ENCODE assay signal across 7 cellular contexts in genomic region chr12:68611094-68611818, GRCh38. TPM values are rescaled to one million over a fixed set of nuclear protein-coding genes. Genes with fewer than 3 reads are reported as not detected.
DNase-seq lines count a peak whose midpoint lies in the region; ATAC-seq, FAIRE-seq and TF ChIP-seq lines count a peak whose summit lies in the region.

No MANE protein-coding gene starts in this region.

- no peak for TF ChIP-seq CTCF in coronary artery (IDR thresholded peaks at IDR 0.05)

- ATAC-seq in HG02571 (IDR thresholded peaks at IDR 0.05; ENCODE audit: unreplicated experiment) = peak; percentile 31

- peak overlapping the region; percentile 89 for H3K4me3 ChIP-seq in coronary artery

- H3K27ac ChIP-seq in coronary artery (peak overlapping the region; percentile 90 to 99), layer of hippocampus (ENCODE audit: low read depth, low read length) (peak overlapping the region; percentile 85)

- TF ChIP-seq POLR2A in GM12892 (IDR thresholded peaks at IDR 0.05; ENCODE audit: low read depth, low read length) = no peak

- DNase-seq in GM12892 (ENCODE audit: insufficient read length) (peak; percentile 34), NCI-H1105 treated with DMSO at 0.1 percent for 48 hours (lab: John Stamatoyannopoulos, UW) (peak; percentile 47), coronary artery (ENCODE audit: low spot score) (peak; percentile 81)
- DNase-seq in activated CD4-positive, alpha-beta T cell treated with anti-CD3 and anti-CD28 coated beads for 48 hours = peak; percentile 61
- peak; percentile 57 for DNase-seq in stimulated activated CD4-positive, alpha-beta T cell treated with anti-CD3 and anti-CD28 coated beads, Interleukin-15, amount 100 ng/mL, for 24 hours

- peak; percentile 67 for FAIRE-seq in GM12892 (lab: Jason Lieb, UNC)

- no peaks in the 10 kb centered on the region for H3K27me3 ChIP-seq in layer of hippocampus (ENCODE audit: control insufficient read depth, insufficient read depth, low read length)

RNA-seq across cellular contexts. Expression of gene RAP1B, which starts 0.6 kb away (rescaled TPM):
- polyA plus RNA-seq in GM12892 (2012; ENCODE audit: missing spikeins) = 110 TPM

Comparison
In these comparisons a context has a peak if more than half of its experiments do, and no peak if none do; other contexts are left out.
1. Peak in every context shown above with its lines: DNase-seq, ATAC-seq, H3K4me3 ChIP-seq and H3K27ac ChIP-seq.